28 cellular contexts compared by ENCODE assay signal in the genomic region with DNA sequence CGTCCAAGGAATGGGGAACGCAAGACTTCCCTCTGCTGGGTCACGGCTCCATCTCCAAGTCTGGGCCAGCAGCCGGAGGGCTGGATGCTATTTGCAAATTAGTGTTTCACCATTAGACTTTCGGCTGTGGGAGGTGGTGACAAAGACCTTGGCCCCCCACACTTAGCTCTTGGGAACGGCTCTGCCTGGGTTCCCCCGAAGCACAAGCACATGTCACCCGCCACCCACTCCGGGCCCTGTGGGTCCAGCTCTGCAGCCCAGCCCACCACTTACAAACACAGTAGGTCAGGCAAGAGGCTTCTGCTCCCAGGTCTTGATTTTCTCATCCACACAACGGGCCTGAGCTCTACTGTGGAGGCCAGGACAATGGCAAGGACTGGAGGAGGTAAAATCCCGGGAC.
"Had no signal": no experiment of that assay in that cellular context is flagged by ENCODE, and none has a peak within 500 bp of the region (broad histone marks: within the 10 kb centered on the region; RNA-seq: fewer than 3 reads in every experiment).

No MANE protein-coding gene starts in this region.

- H3K27ac ChIP-seq: colonic mucosa, epithelial cell of prostate, esophagus squamous epithelium, gastrocnemius medialis, hepatocyte, left lung, lower lobe of right lung had no signal

- H3K4me1 ChIP-seq: colonic mucosa, gastrocnemius medialis, left lung, lower lobe of right lung had no signal

- H3K4me1 Mint-ChIP-seq: endodermal cell, immature natural killer cell, naive B cell had no signal

- H3K27ac Mint-ChIP-seq: dendritic cell treated with granulocyte-macrophage colony-stimulating factor and Interleukin-4, amounts not matched to agents 40 ng/mL and 50 ng/mL, for 4 days; effector memory CD8-positive, alpha-beta T cell; endodermal cell; immature natural killer cell; mesothelial cell of epicardium; naive B cell had no signal

- H3K27me3 ChIP-seq: hepatocyte had no signal

- H3K4me3 ChIP-seq: colonic mucosa, esophagus squamous epithelium, gastrocnemius medialis, hepatocyte, left lung, lower lobe of right lung, mucosa of descending colon had no signal

- H3K4me3 Mint-ChIP-seq: dendritic cell treated with granulocyte-macrophage colony-stimulating factor and Interleukin-4, amounts not matched to agents 40 ng/mL and 50 ng/mL, for 4 days; effector memory CD8-positive, alpha-beta T cell; endodermal cell; immature natural killer cell; mesothelial cell of epicardium; naive B cell had no signal

- H3K36me3 Mint-ChIP-seq: immature natural killer cell, mesothelial cell of epicardium, naive B cell had no signal

- H3K9me3 Mint-ChIP-seq: dendritic cell treated with granulocyte-macrophage colony-stimulating factor and Interleukin-4, amounts not matched to agents 40 ng/mL and 50 ng/mL, for 4 days; effector memory CD8-positive, alpha-beta T cell; endodermal cell; immature natural killer cell; mesothelial cell of epicardium; naive B cell had no signal

- FAIRE-seq: endometrium had no signal

- H3K9me3 ChIP-seq: colonic mucosa, esophagus squamous epithelium, gastrocnemius medialis, left lung, lower lobe of right lung, mucosa of descending colon had no signal

- DNase-seq: colonic mucosa; cortex of kidney; effector CD8-positive, alpha-beta T cell; effector memory CD8-positive, alpha-beta T cell; erythroblast; esophagus squamous epithelium; foreskin fibroblast; foreskin melanocyte; gastrocnemius medialis; glutamatergic neuron; head of caudate nucleus; hypothalamus; immature natural killer cell; islet precursor cell; left cardiac atrium; left ventricle myocardium superior; lower lobe of right lung; mesenchymal stem cell; mucosa of descending colon; naive B cell had no signal

- H3K36me3 ChIP-seq: colonic mucosa, esophagus squamous epithelium, gastrocnemius medialis, left lung, lower lobe of right lung had no signal

- ATAC-seq: effector memory CD8-positive, alpha-beta T cell; esophagus mucosa; gastrocnemius medialis; left cardiac atrium; left lung; left ventricle myocardium superior; lower lobe of right lung; mucosa of descending colon had no signal
